In genomic region chr15:65404196-65404872, GRCh38 we compare ENCODE assay signal across 1 cellular context.
TF ChIP-seq lines count a peak whose summit lies in the region.

No MANE protein-coding gene starts in this region.

TF ChIP-seq in SK-N-SH, 30 proteins besides CTCF, POLR2A, EP300 and RAD21:
- no peak for TF ChIP-seq TEAD4 (IDR thresholded peaks at IDR 0.05; ENCODE audit: borderline replicate concordance, insufficient read depth)
- TF ChIP-seq, protein P1, sequence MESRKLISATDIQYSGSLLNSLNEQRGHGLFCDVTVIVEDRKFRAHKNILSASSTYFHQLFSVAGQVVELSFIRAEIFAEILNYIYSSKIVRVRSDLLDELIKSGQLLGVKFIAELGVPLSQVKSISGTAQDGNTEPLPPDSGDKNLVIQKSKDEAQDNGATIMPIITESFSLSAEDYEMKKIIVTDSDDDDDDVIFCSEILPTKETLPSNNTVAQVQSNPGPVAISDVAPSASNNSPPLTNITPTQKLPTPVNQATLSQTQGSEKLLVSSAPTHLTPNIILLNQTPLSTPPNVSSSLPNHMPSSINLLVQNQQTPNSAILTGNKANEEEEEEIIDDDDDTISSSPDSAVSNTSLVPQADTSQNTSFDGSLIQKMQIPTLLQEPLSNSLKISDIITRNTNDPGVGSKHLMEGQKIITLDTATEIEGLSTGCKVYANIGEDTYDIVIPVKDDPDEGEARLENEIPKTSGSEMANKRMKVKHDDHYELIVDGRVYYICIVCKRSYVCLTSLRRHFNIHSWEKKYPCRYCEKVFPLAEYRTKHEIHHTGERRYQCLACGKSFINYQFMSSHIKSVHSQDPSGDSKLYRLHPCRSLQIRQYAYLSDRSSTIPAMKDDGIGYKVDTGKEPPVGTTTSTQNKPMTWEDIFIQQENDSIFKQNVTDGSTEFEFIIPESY (IDR thresholded peaks at IDR 0.05; ENCODE audit: borderline replicate concordance, low read depth) = no peak
- TF ChIP-seq, protein P2, sequence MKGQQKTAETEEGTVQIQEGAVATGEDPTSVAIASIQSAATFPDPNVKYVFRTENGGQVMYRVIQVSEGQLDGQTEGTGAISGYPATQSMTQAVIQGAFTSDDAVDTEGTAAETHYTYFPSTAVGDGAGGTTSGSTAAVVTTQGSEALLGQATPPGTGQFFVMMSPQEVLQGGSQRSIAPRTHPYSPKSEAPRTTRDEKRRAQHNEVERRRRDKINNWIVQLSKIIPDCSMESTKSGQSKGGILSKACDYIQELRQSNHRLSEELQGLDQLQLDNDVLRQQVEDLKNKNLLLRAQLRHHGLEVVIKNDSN (IDR thresholded peaks at IDR 0.05; ENCODE audit: borderline replicate concordance, low read depth) = no peak
- TF ChIP-seq FOSL2 (IDR thresholded peaks at IDR 0.05; ENCODE audit: borderline replicate concordance, low read depth) = no peak
- TF ChIP-seq GATA2 (CRISPR knock-in tag; IDR thresholded peaks at IDR 0.05) = no peak
- no peak for TF ChIP-seq FOXJ3 (CRISPR knock-in tag; IDR thresholded peaks at IDR 0.05)
- TF ChIP-seq IRF3 (IDR thresholded peaks at IDR 0.05; ENCODE audit: low read depth, low read length) = no peak
- no peak for TF ChIP-seq SIN3A (IDR thresholded peaks at IDR 0.05; ENCODE audit: borderline replicate concordance, low read depth, low read length)
- no peak for TF ChIP-seq NFIC (IDR thresholded peaks at IDR 0.05; ENCODE audit: borderline replicate concordance)
- TF ChIP-seq REST (IDR thresholded peaks at IDR 0.05; ENCODE audit: low read depth, low read length) = no peak
- TF ChIP-seq RXRA (IDR thresholded peaks at IDR 0.05; ENCODE audit: borderline replicate concordance, low read depth) = no peak
- no peak for TF ChIP-seq EZH2phosphoT487 (IDR thresholded peaks at IDR 0.05; ENCODE audit: borderline replicate concordance, low read depth)
- no peak for TF ChIP-seq MAX (IDR thresholded peaks at IDR 0.05; ENCODE audit: low read depth)
- no peak for TF ChIP-seq PBX3 (IDR thresholded peaks at IDR 0.05)
- TF ChIP-seq POLR2AphosphoS5 (IDR thresholded peaks at IDR 0.05; ENCODE audit: low read depth, low read length) = no peak
